8 cellular contexts compared by ENCODE assay signal in genomic region chr7:5997210-5997808, GRCh38. TPM values are rescaled to one million over a fixed set of nuclear protein-coding genes. Genes with fewer than 3 reads are reported as not detected.
DNase-seq lines count a peak whose midpoint lies in the region; ATAC-seq and TF ChIP-seq lines count a peak whose summit lies in the region.

No MANE protein-coding gene starts in this region.

- 56% methylated on average over 10 of the region's 10 CpGs for WGBS in right cardiac atrium
- 75% methylated on average over 10 of the region's 10 CpGs for WGBS in smooth muscle cell (ENCODE audit: low lambda C conversion rate)

- H3K4me2 ChIP-seq in smooth muscle cell = no peak overlapping the region

- peak; percentile 70 to 71 for ATAC-seq in right cardiac atrium
- ATAC-seq in HG03378 (IDR thresholded peaks at IDR 0.05; ENCODE audit: unreplicated experiment) = no peak
- no peak for ATAC-seq in HG03045 (IDR thresholded peaks at IDR 0.05; ENCODE audit: unreplicated experiment)

- no peaks in the 10 kb centered on the region for H3K9me3 ChIP-seq in right cardiac atrium (ENCODE audit: control insufficient read depth, low read length)
- no peaks in the 10 kb centered on the region for H3K9me3 ChIP-seq in smooth muscle cell (replicated peaks; ENCODE audit: low read depth)

- H3K4me3 ChIP-seq in right cardiac atrium (ENCODE audit: low read length) (no peak overlapping the region), smooth muscle cell (no peak overlapping the region)

- H3K27me3 ChIP-seq in right cardiac atrium (ENCODE audit: control insufficient read depth, insufficient read depth) (no peaks in the 10 kb centered on the region), smooth muscle cell (ENCODE audit: low read depth) (no peaks in the 10 kb centered on the region)

- H3K27ac ChIP-seq in right cardiac atrium (ENCODE audit: low read length) (no peak overlapping the region), smooth muscle cell (ENCODE audit: low read depth) (no peak overlapping the region)

- H3K79me2 ChIP-seq in smooth muscle cell (ENCODE audit: low read depth) = no peaks in the 10 kb centered on the region

- no peak overlapping the region for H3K9ac ChIP-seq in smooth muscle cell (ENCODE audit: low read depth)

- no peaks in the 10 kb centered on the region for H3F3A ChIP-seq in smooth muscle cell (ENCODE audit: low read depth)

- no peaks in the 10 kb centered on the region for H3K4me1 ChIP-seq in right cardiac atrium (ENCODE audit: control insufficient read depth, insufficient read depth, low read length)
- no peaks in the 10 kb centered on the region for H3K4me1 ChIP-seq in smooth muscle cell (ENCODE audit: low read depth)

- H2AFZ ChIP-seq in smooth muscle cell (ENCODE audit: low read depth) = no peak overlapping the region

- DNase-seq in ELF-1 (ENCODE audit: low read depth, low spot score) (peak; percentile 47), Kasumi-1 (lab: John Stamatoyannopoulos, UW) (peak; percentile 53 to 67), RKO (ENCODE audit: low spot score) (peak; percentile 65), astrocyte of the hippocampus (ENCODE audit: low read depth, low spot score) (peak; percentile 74), right cardiac atrium (peak in 1 of 3 donors; percentile 30), smooth muscle cell (lab: John Stamatoyannopoulos, UW; ENCODE audit: unreplicated experiment) (no peak)

- intact Hi-C loops in right cardiac atrium (cut with DNase I) = loop anchor here in 1 of 4 donors (10.0 kb wide), 1 partner anchor 437 kb away; no protein-coding TSS in a partner anchor

- no peaks in the 10 kb centered on the region for H4K20me1 ChIP-seq in smooth muscle cell (ENCODE audit: low read depth)

- peak; percentile 54 for TF ChIP-seq CTCF in smooth muscle cell (IDR thresholded peaks at IDR 0.05; ENCODE audit: borderline replicate concordance, insufficient read depth, poor library complexity, severe bottlenecking)

- H3K36me3 ChIP-seq in smooth muscle cell (ENCODE audit: low read depth) = peaks cover 4% of the 10 kb centered on the region

RNA-seq across cellular contexts. Expression of gene PMS2, which starts 11.5 kb away (rescaled TPM):
- total RNA-seq in right cardiac atrium (1 to 10 TPM; 6.4 to 8.2 (median 6.6) TPM), smooth muscle cell (8.8 and 14.3 TPM in 2 replicates)
- polyA plus RNA-seq in right cardiac atrium (3.1 TPM), smooth muscle cell (5.4 and 7.2 TPM in 2 replicates)

RNA-seq across cellular contexts. Expression of gene AIMP2, which starts 11.8 kb away (rescaled TPM):
- total RNA-seq in right cardiac atrium = 10 to 100 TPM; 27.9 to 35.5 (median 33.5) TPM
- 35.6 TPM for polyA plus RNA-seq in right cardiac atrium
- total RNA-seq in smooth muscle cell = 28.5 and 43.7 TPM in 2 replicates
- 30.1 and 43.4 TPM in 2 replicates for polyA plus RNA-seq in smooth muscle cell

RNA-seq across cellular contexts. Expression of gene RSPH10B, which starts 26.8 kb away (rescaled TPM):
- total RNA-seq in right cardiac atrium (not detected), smooth muscle cell (0.04 TPM in 1 of 2 replicates, not detected in the other)
- polyA plus RNA-seq in right cardiac atrium (0.11 TPM), smooth muscle cell (not detected in 2 replicates)

RNA-seq across cellular contexts. Expression of gene ANKRD61, which starts 33.9 kb away (rescaled TPM):
- total RNA-seq in right cardiac atrium (not detected), smooth muscle cell (not detected in 2 replicates)
- polyA plus RNA-seq in right cardiac atrium (0.11 TPM), smooth muscle cell (0.16 and 0.70 TPM in 2 replicates)

Comparison
In these comparisons a context has a peak if more than half of its experiments do, and no peak if none do; other contexts are left out.
1. ATAC-seq: peak in right cardiac atrium (2 of 2); none in HG03378 (single experiment) and HG03045 (single experiment).